In the genomic region with DNA sequence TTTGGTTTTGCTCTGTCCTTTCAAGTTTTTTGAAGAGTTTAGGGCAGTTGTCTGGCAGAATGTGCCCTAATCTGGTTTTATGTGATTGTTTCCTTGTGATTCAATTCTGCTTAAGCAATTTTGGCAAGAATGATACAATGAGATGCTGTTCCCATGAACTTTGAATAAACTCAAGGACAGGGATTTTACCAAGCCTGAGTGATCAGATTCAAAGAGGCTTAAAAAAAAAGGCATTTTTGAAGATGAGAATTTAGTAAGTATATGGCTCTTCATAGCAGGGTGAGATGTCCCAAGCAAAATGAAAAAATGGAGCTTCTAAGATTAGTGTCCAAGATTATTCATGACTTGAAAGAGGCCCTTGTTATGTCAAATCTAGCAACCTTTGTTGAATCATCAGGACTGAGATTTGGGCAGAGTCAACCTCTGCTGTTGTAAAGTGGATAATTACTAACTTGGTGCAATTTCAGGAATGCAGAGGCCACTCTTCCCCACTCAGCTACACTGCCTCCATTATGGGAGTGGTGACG, we compare ENCODE assay signal across 16 cellular contexts.
DNase-seq lines count a peak whose midpoint lies in the region; ATAC-seq and TF ChIP-seq lines count a peak whose summit lies in the region.
"Had no signal": no experiment of that assay in that cellular context is flagged by ENCODE, and none has a peak within 500 bp of the region (broad histone marks: within the 10 kb centered on the region; RNA-seq: fewer than 3 reads in every experiment).

No MANE protein-coding gene starts in this region.

- peaks cover 4% of the 10 kb centered on the region for H3K9me3 Mint-ChIP-seq in activated CD8-positive, alpha-beta memory T cell treated with anti-CD3 and anti-CD28 coated beads, Interleukin-2, amount 10 ng/mL, durations not matched to agents 7 days and 5 days (ENCODE audit: low read depth)

- no peak overlapping the region for H3K4me2 ChIP-seq in trophoblast cell (ENCODE audit: low read length)

- H3K4me1 Mint-ChIP-seq in activated CD8-positive, alpha-beta memory T cell treated with anti-CD3 and anti-CD28 coated beads, Interleukin-2, amount 10 ng/mL, durations not matched to agents 7 days and 5 days, result no peaks in the 10 kb centered on the region
- H3K4me1 Mint-ChIP-seq: B cell had no signal

- no peak overlapping the region for H2BK12ac ChIP-seq in trophoblast cell (ENCODE audit: low read length)

- DNase-seq in AG20443 (ENCODE audit: low spot score) (peak; percentile 53), M059J (ENCODE audit: low read depth) (peak; percentile 77), epithelial cell of prostate (ENCODE audit: low read depth, low spot score) (no peak), trophoblast cell (peak; percentile 11 to 21), upper lobe of left lung (no peak), erythroblast (lab: John Stamatoyannopoulos, UW) (no peak), ecto neural progenitor cell (ENCODE audit: low spot score) (no peak)
- no peak for DNase-seq in activated CD8-positive, alpha-beta memory T cell treated with anti-CD3 and anti-CD28 coated beads, Interleukin-2, amount 10 ng/mL, durations not matched to agents 7 days and 5 days
- DNase-seq: activated gamma-delta T cell, DMS79, mesendoderm, NCI-H2029, ovary, SHP77, tibial artery had no signal

- no peak overlapping the region for H4K8ac ChIP-seq in trophoblast cell (ENCODE audit: low read depth, low read length)

- no peak overlapping the region for H2BK5ac ChIP-seq in trophoblast cell (ENCODE audit: low read depth, low read length, poor library complexity)

- H4K12ac ChIP-seq in trophoblast cell (ENCODE audit: low read depth, low read length), result no peak overlapping the region

- H3K36me3 ChIP-seq in trophoblast cell (ENCODE audit: control insufficient read depth in 1 of 2, insufficient read depth in 2 of 2, low read length in 2 of 2) (no peaks in the 10 kb centered on the region), upper lobe of left lung (no peaks in the 10 kb centered on the region)
- H3K36me3 ChIP-seq: ovary, tibial artery had no signal

- no peak overlapping the region for H3K4me3 Mint-ChIP-seq in activated CD8-positive, alpha-beta memory T cell treated with anti-CD3 and anti-CD28 coated beads, Interleukin-2, amount 10 ng/mL, durations not matched to agents 7 days and 5 days
- H3K4me3 Mint-ChIP-seq: B cell had no signal

- CTCF ChIA-PET in activated CD8-positive, alpha-beta memory T cell treated with anti-CD3 and anti-CD28 coated beads, Interleukin-2, amount 10 ng/mL, durations not matched to agents 7 days and 5 days (lab: Charles Lee), result no interaction called here

- TF ChIP-seq CTCF in upper lobe of left lung (IDR thresholded peaks at IDR 0.05), result no peak

- peaks cover 20% of the 10 kb centered on the region for H3K27me3 Mint-ChIP-seq in activated CD8-positive, alpha-beta memory T cell treated with anti-CD3 and anti-CD28 coated beads, Interleukin-2, amount 10 ng/mL, durations not matched to agents 7 days and 5 days

- no peak overlapping the region for H3K18ac ChIP-seq in trophoblast cell (ENCODE audit: low read length)

- H3K79me2 ChIP-seq in trophoblast cell (ENCODE audit: control insufficient read depth, insufficient read depth, low read length, poor library complexity), result no peaks in the 10 kb centered on the region

- H3K27ac ChIP-seq in epithelial cell of prostate (peak overlapping the region; percentile 54), trophoblast cell (ENCODE audit: low read depth, low read length) (no peak overlapping the region), upper lobe of left lung (no peak overlapping the region)
- H3K27ac ChIP-seq: tibial artery had no signal

- H3K36me3 Mint-ChIP-seq in activated CD8-positive, alpha-beta memory T cell treated with anti-CD3 and anti-CD28 coated beads, Interleukin-2, amount 10 ng/mL, durations not matched to agents 7 days and 5 days, result no peaks in the 10 kb centered on the region

- H3K4me1 ChIP-seq in trophoblast cell (ENCODE audit: control insufficient read depth in 1 of 2, insufficient read depth in 2 of 2, low read length in 2 of 2), result peaks cover 5 to 8% of the 10 kb centered on the region in 2 experiments
- H3K4me1 ChIP-seq in upper lobe of left lung, result no peaks in the 10 kb centered on the region

- H3K4me3 ChIP-seq in trophoblast cell (ENCODE audit: low read depth, low read length) (no peak overlapping the region), upper lobe of left lung (no peak overlapping the region)
- H3K4me3 ChIP-seq: ovary, tibial artery had no signal

- no peak for ATAC-seq in upper lobe of left lung (ENCODE audit: low FRiP score in 2 of 2)
- no peak for ATAC-seq in activated CD8-positive, alpha-beta memory T cell treated with anti-CD3 and anti-CD28 coated beads, Interleukin-2, amount 10 ng/mL, durations not matched to agents 7 days and 5 days

- H3K14ac ChIP-seq in trophoblast cell (ENCODE audit: low read length), result no peak overlapping the region

- H3K9me3 ChIP-seq in trophoblast cell (ENCODE audit: insufficient read depth, low read depth, low read length), result no peaks in the 10 kb centered on the region
- H3K9me3 ChIP-seq in upper lobe of left lung, result peaks cover 0 to 3% (median 0%) of the 10 kb centered on the region in 4 donors
- H3K9me3 ChIP-seq: ovary had no signal

- TF ChIP-seq POLR2A in upper lobe of left lung (IDR thresholded peaks at IDR 0.05), result no peak
- no peak for TF ChIP-seq POLR2A in erythroblast (IDR thresholded peaks at IDR 0.05; ENCODE audit: low read length)

- no peak overlapping the region for H2BK120ac ChIP-seq in trophoblast cell (ENCODE audit: insufficient read depth, low read length, poor library complexity)

- H3K23ac ChIP-seq in trophoblast cell (ENCODE audit: low read length), result no peak overlapping the region

- H3K79me1 ChIP-seq in trophoblast cell (ENCODE audit: low read length), result peaks cover 2% of the 10 kb centered on the region

- no peak overlapping the region for H3K27ac Mint-ChIP-seq in activated CD8-positive, alpha-beta memory T cell treated with anti-CD3 and anti-CD28 coated beads, Interleukin-2, amount 10 ng/mL, durations not matched to agents 7 days and 5 days
- H3K27ac Mint-ChIP-seq: B cell had no signal

- H4K91ac ChIP-seq in trophoblast cell (ENCODE audit: low read depth, low read length), result no peak overlapping the region

- no peak for TF ChIP-seq EP300 in upper lobe of left lung (IDR thresholded peaks at IDR 0.05)

- no peaks in the 10 kb centered on the region for H3K27me3 ChIP-seq in trophoblast cell (ENCODE audit: insufficient read depth, low read length)
- no peaks in the 10 kb centered on the region for H3K27me3 ChIP-seq in upper lobe of left lung
- H3K27me3 ChIP-seq: ovary, tibial artery had no signal

- H3K4ac ChIP-seq in trophoblast cell (ENCODE audit: low read depth, low read length), result no peak overlapping the region

- H3K9ac ChIP-seq in trophoblast cell (ENCODE audit: low read length), result no peak overlapping the region

- H2AFZ ChIP-seq in trophoblast cell (ENCODE audit: insufficient read depth, low read length, poor library complexity), result no peak overlapping the region

- no peak overlapping the region for H2AK5ac ChIP-seq in trophoblast cell (ENCODE audit: low read length)

- WGBS in trophoblast cell (ENCODE audit: extremely low coverage, insufficient coverage, insufficient read length), result no CpG with 5 or more reads among the region's 1 CpG
- WGBS in upper lobe of left lung, 2 donors, result 69 to 72% methylated on average over 1 of the region's 1 CpG

Comparison
In these comparisons a context has a peak if more than half of its experiments do, and no peak if none do; other contexts are left out.
1. DNase-seq: peak in AG20443 (single experiment), M059J (single experiment) and trophoblast cell (2 of 2); none in epithelial cell of prostate (single experiment), upper lobe of left lung (0 of 2), erythroblast (0 of 2), ecto neural progenitor cell (single experiment) and activated CD8-positive, alpha-beta memory T cell treated with anti-CD3 and anti-CD28 coated beads, Interleukin-2, amount 10 ng/mL, durations not matched to agents 7 days and 5 days (single experiment).